ENCODE assay signal across 25 cellular contexts in the genomic region with DNA sequence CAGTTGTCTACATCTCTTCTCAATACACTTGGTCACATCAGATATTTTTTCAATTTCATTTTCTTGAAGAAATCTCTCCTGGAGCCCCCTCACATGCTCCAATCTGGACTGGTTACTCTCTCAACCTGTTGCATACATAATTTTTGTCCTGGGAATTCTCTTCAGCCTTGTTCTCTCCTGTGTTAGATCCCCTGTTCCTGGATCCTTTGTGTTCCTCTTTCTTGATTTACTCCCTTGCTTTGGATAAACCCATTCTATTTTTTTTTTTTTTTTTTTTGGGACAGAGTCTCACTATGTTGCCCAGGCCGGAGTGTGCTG. TPM values are rescaled to one million over a fixed set of nuclear protein-coding genes. Genes with fewer than 3 reads are reported as not detected.
DNase-seq lines count a peak whose midpoint lies in the region; ATAC-seq, FAIRE-seq and TF ChIP-seq lines count a peak whose summit lies in the region.
"Had no signal": no experiment of that assay in that cellular context is flagged by ENCODE, and none has a peak within 500 bp of the region (broad histone marks: within the 10 kb centered on the region; RNA-seq: fewer than 3 reads in every experiment).

No MANE protein-coding gene starts in this region.

- WGBS in A549 (ENCODE audit: missing lambda C conversion rate), result 92% methylated on average over 1 of the region's 1 CpG
- whole genome bisulfite sequencing in right lobe of liver (ENCODE audit: insufficient coverage, low coverage, low lambda C conversion rate, missing lambda C conversion rate), result 88% methylated on average over 1 of the region's 1 CpG

- H3K4me3 Mint-ChIP-seq in activated T-helper 1 cell treated with anti-CD3 and anti-CD28 coated beads, Interleukin-12 subunit alpha, Interleukin-12 subunit beta, Interleukin-2, Interleukin-4 antibody, amounts not matched to agents 30 ng/mL and 10 ng/mL and 1 ng/mL, durations not matched to agents 14 hours and 24 hours and 36 hours, result no peak overlapping the region
- no peak overlapping the region for H3K4me3 Mint-ChIP-seq in progenitor cell of endocrine pancreas (ENCODE audit: low read depth)
- H3K4me3 Mint-ChIP-seq: CD14-positive monocyte; CD4-positive, alpha-beta T cell; CD8-positive, alpha-beta memory T cell had no signal

- no peak for FAIRE-seq in A549 (lab: Jason Lieb, UNC)
- FAIRE-seq: A204.1, D721Med, GM12878, GM19239, H1 had no signal

- peaks cover 13% of the 10 kb centered on the region for H3K4me1 Mint-ChIP-seq in activated T-helper 1 cell treated with anti-CD3 and anti-CD28 coated beads, Interleukin-12 subunit alpha, Interleukin-12 subunit beta, Interleukin-2, Interleukin-4 antibody, amounts not matched to agents 30 ng/mL and 10 ng/mL and 1 ng/mL, durations not matched to agents 14 hours and 24 hours and 36 hours (ENCODE audit: low read depth)
- H3K4me1 Mint-ChIP-seq in progenitor cell of endocrine pancreas (ENCODE audit: low read depth), result peaks cover 10% of the 10 kb centered on the region

- TF ChIP-seq EP300 in A549 (IDR thresholded peaks at IDR 0.05), result no peak

- intact Hi-C loops in activated T-helper 1 cell treated with anti-CD3 and anti-CD28 coated beads, Interleukin-12 subunit alpha, Interleukin-12 subunit beta, Interleukin-2, Interleukin-4 antibody, amounts not matched to agents 30 ng/mL and 10 ng/mL and 1 ng/mL, durations not matched to agents 14 hours and 24 hours and 36 hours (cut with micrococcal nuclease), result no loop called here
- intact Hi-C loops in right lobe of liver (cut with DNase I), result no loop called here

- peaks cover 42% of the 10 kb centered on the region for H3K4me1 ChIP-seq in A549
- peaks cover 0 to 11% (median 3%) of the 10 kb centered on the region in 4 donors for H3K4me1 ChIP-seq in right lobe of liver
- H3K4me1 ChIP-seq: BE2C had no signal

- peaks cover 5% of the 10 kb centered on the region for H3K36me3 Mint-ChIP-seq in activated T-helper 1 cell treated with anti-CD3 and anti-CD28 coated beads, Interleukin-12 subunit alpha, Interleukin-12 subunit beta, Interleukin-2, Interleukin-4 antibody, amounts not matched to agents 30 ng/mL and 10 ng/mL and 1 ng/mL, durations not matched to agents 14 hours and 24 hours and 36 hours (ENCODE audit: low read depth)
- H3K36me3 Mint-ChIP-seq in progenitor cell of endocrine pancreas (ENCODE audit: insufficient read depth), result peaks cover 10% of the 10 kb centered on the region
- H3K36me3 Mint-ChIP-seq: CD14-positive monocyte; CD8-positive, alpha-beta memory T cell had no signal

- H3K27me3 ChIP-seq in right lobe of liver, result no peaks in the 10 kb centered on the region
- H3K27me3 ChIP-seq: BE2C; BLaER1 treated with 17β-estradiol and CSF1 and Interleukin-3, amounts not matched to agents 10 nM and 100 nM had no signal

- TF ChIP-seq CTCF in A549 (IDR thresholded peaks at IDR 0.05), result no peak
- no peak for TF ChIP-seq CTCF in right lobe of liver (IDR thresholded peaks at IDR 0.05)
- no peak for TF ChIP-seq CTCF in progenitor cell of endocrine pancreas (IDR thresholded peaks at IDR 0.05; ENCODE audit: unreplicated experiment)

- peak; percentile 50 to 59; a peak in 5 of 6 replicates for ATAC-seq in A549
- ATAC-seq in right lobe of liver, result peak in 3 of 4 donors; percentile 22 to 59 (median 58)
- ATAC-seq: GM12878 had no signal

- no peak for TF ChIP-seq RAD21 in A549 (conservative IDR thresholded peaks at IDR 0.05 in 1 of 2, IDR thresholded peaks at IDR 0.05 in 1 of 2)

- DNase-seq in A549 (ENCODE audit: low read depth in 1 of 2, low spot score in 1 of 2), result no peak
- no peak for DNase-seq in activated T-helper 1 cell treated with anti-CD3 and anti-CD28 coated beads, Interleukin-12 subunit alpha, Interleukin-12 subunit beta, Interleukin-2, Interleukin-4 antibody, amounts not matched to agents 30 ng/mL and 10 ng/mL and 1 ng/mL, durations not matched to agents 14 hours and 24 hours and 36 hours (ENCODE audit: low spot score)
- DNase-seq in right lobe of liver, result no peak
- no peak for DNase-seq in NCI-H226
- DNase-seq in progenitor cell of endocrine pancreas (ENCODE audit: low spot score, unreplicated experiment), result no peak
- DNase-seq in NCI-H1694 treated with DMSO at 0.1 percent for 48 hours (lab: John Stamatoyannopoulos, UW), result no peak
- DNase-seq: ACHN; AML-193; BE2C; CD4-positive, alpha-beta T cell; CD8-positive, alpha-beta memory T cell; DMS 273 treated with DMSO at 0.1 percent for 48 hours; DMS79; EL; GDM1; GM23248; H7; HCEC 1CT had no signal

- H3K9me3 ChIP-seq in A549 (no peaks in the 10 kb centered on the region), right lobe of liver (no peaks in the 10 kb centered on the region)
- H3K9me3 ChIP-seq: BE2C; BLaER1 treated with 17β-estradiol and CSF1 and Interleukin-3, amounts not matched to agents 10 nM and 100 nM had no signal

- H3K4me3 ChIP-seq in A549 (no peak overlapping the region), right lobe of liver (no peak overlapping the region)
- H3K4me3 ChIP-seq: BLaER1 treated with 17β-estradiol and CSF1 and Interleukin-3, amounts not matched to agents 10 nM and 100 nM; GM12878; GM23248 had no signal

- CTCF ChIA-PET in A549 (lab: Yijun Ruan, JAX), result interaction anchor here (0.8 kb wide), 1 partner anchor 42 kb away, joined by 3 read pairs; no protein-coding TSS in a partner anchor

- H3K27ac Mint-ChIP-seq in activated T-helper 1 cell treated with anti-CD3 and anti-CD28 coated beads, Interleukin-12 subunit alpha, Interleukin-12 subunit beta, Interleukin-2, Interleukin-4 antibody, amounts not matched to agents 30 ng/mL and 10 ng/mL and 1 ng/mL, durations not matched to agents 14 hours and 24 hours and 36 hours, result peak overlapping the region; percentile 36
- no peak overlapping the region for H3K27ac Mint-ChIP-seq in progenitor cell of endocrine pancreas
- H3K27ac Mint-ChIP-seq: CD14-positive monocyte; CD4-positive, alpha-beta T cell had no signal

- TF ChIP-seq POLR2A in A549 (IDR thresholded peaks at IDR 0.05; ENCODE audit: low read length), result no peak
- TF ChIP-seq POLR2A in right lobe of liver (IDR thresholded peaks at IDR 0.05), result no peak

- H3K27ac ChIP-seq in A549 (peak overlapping the region; percentile 29 to 61; a peak in 4 of 6 replicates), right lobe of liver (no peak overlapping the region)
- H3K27ac ChIP-seq: BLaER1 treated with 17β-estradiol and CSF1 and Interleukin-3, amounts not matched to agents 10 nM and 100 nM; GM23248 had no signal

- H3K36me3 ChIP-seq in right lobe of liver, result no peaks in the 10 kb centered on the region
- H3K36me3 ChIP-seq: BE2C had no signal

- no peaks in the 10 kb centered on the region for H3K9me3 Mint-ChIP-seq in activated T-helper 1 cell treated with anti-CD3 and anti-CD28 coated beads, Interleukin-12 subunit alpha, Interleukin-12 subunit beta, Interleukin-2, Interleukin-4 antibody, amounts not matched to agents 30 ng/mL and 10 ng/mL and 1 ng/mL, durations not matched to agents 14 hours and 24 hours and 36 hours
- peaks cover 5% of the 10 kb centered on the region for H3K9me3 Mint-ChIP-seq in progenitor cell of endocrine pancreas (ENCODE audit: low read depth)
- H3K9me3 Mint-ChIP-seq: CD14-positive monocyte; CD4-positive, alpha-beta T cell; CD8-positive, alpha-beta memory T cell had no signal

- POLR2A ChIA-PET in A549 (lab: Yijun Ruan, JAX), result interaction anchor here (0.6 to 1.7 kb wide), 3 partner anchors 19 to 46 kb away, joined by 3 to 5 read pairs (median 4); partner anchors contain the start of gene SCD

- H3K4me2 ChIP-seq in A549, result peak overlapping the region; percentile 44
- H3K4me2 ChIP-seq: BLaER1 treated with 17β-estradiol and CSF1 and Interleukin-3, amounts not matched to agents 10 nM and 100 nM had no signal

- peaks cover 1% of the 10 kb centered on the region for H3K27me3 Mint-ChIP-seq in activated T-helper 1 cell treated with anti-CD3 and anti-CD28 coated beads, Interleukin-12 subunit alpha, Interleukin-12 subunit beta, Interleukin-2, Interleukin-4 antibody, amounts not matched to agents 30 ng/mL and 10 ng/mL and 1 ng/mL, durations not matched to agents 14 hours and 24 hours and 36 hours (ENCODE audit: insufficient read depth)
- no peaks in the 10 kb centered on the region for H3K27me3 Mint-ChIP-seq in progenitor cell of endocrine pancreas
- H3K27me3 Mint-ChIP-seq: CD4-positive, alpha-beta T cell had no signal

TF ChIP-seq in A549, 52 proteins besides CTCF, POLR2A, EP300 and RAD21 (continues in another document):
- TF ChIP-seq MAX (IDR thresholded peaks at IDR 0.05) (no peak), CBX2 (IDR thresholded peaks at IDR 0.05; ENCODE audit: borderline replicate concordance, low read depth) (no peak), BCL3 (IDR thresholded peaks at IDR 0.05) (no peak)
- TF ChIP-seq, protein P1, sequence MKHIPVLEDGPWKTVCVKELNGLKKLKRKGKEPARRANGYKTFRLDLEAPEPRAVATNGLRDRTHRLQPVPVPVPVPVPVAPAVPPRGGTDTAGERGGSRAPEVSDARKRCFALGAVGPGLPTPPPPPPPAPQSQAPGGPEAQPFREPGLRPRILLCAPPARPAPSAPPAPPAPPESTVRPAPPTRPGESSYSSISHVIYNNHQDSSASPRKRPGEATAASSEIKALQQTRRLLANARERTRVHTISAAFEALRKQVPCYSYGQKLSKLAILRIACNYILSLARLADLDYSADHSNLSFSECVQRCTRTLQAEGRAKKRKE (CRISPR knock-in tag; IDR thresholded peaks at IDR 0.05; ENCODE audit: low read depth), result no peak

RNA-seq across cellular contexts. Expression of gene SCD, which starts 45.6 kb away (rescaled TPM):
- polyA plus RNA-seq in A549 (2011; rRNA removed), result 329 and 348 TPM in 2 replicates
- polyA plus RNA-seq in A549 (2012; cell fraction: cytosol; rRNA removed), result 66.6 and 81.4 TPM in 2 replicates
- polyA plus RNA-seq in A549 (2012; cell fraction: nucleus; rRNA removed), result 73.4 and 80.0 TPM in 2 replicates
- polyA plus RNA-seq in A549 (2017; fragmentation: RNase III; extraction: RNeasy Plus Mini Kit Qiagen cat#74134 plus additional on column Dnase treatment), result 157 to 496 TPM (median 416 TPM) in 3 replicates
- polyA minus RNA-seq in A549 (2011; rRNA and poly(A)+ RNA removed), result 331 and 353 TPM in 2 replicates
- total RNA-seq in activated T-helper 1 cell treated with anti-CD3 and anti-CD28 coated beads, Interleukin-12 subunit alpha, Interleukin-12 subunit beta, Interleukin-2, Interleukin-4 antibody, amounts not matched to agents 30 ng/mL and 10 ng/mL and 1 ng/mL, durations not matched to agents 14 hours and 24 hours and 36 hours, result 194 TPM in 2 replicates
- total RNA-seq in right lobe of liver, result 100 to 1,000 TPM in 4 of 6 experiments, 10 to 100 TPM in 2; 38.3 to 599 (median 220) TPM
- total RNA-seq in progenitor cell of endocrine pancreas, result 281 and 309 TPM in 2 replicates

Comparison
In these comparisons a context has a peak if more than half of its experiments do, and no peak if none do; other contexts are left out.
1. H3K27ac ChIP-seq: peak in A549 (2 of 2); none in right lobe of liver (0 of 3).